Comparison of ENCODE assay signal across 17 cellular contexts in genomic region chr12:124676725-124677462, GRCh38.
DNase-seq lines count a peak whose midpoint lies in the region; FAIRE-seq and TF ChIP-seq lines count a peak whose summit lies in the region.
"Had no signal": no experiment of that assay in that cellular context is flagged by ENCODE, and none has a peak within 500 bp of the region (broad histone marks: within the 10 kb centered on the region; RNA-seq: fewer than 3 reads in every experiment).

No MANE protein-coding gene starts in this region.

- H3K27ac ChIP-seq in H9 (ENCODE audit: insufficient read length, low read depth, low read length) (no peak overlapping the region), astrocyte (ENCODE audit: low read depth, low read length) (no peak overlapping the region), muscle layer of duodenum (ENCODE audit: low read length) (peak overlapping the region; percentile 63), subcutaneous abdominal adipose tissue (ENCODE audit: low read depth, low read length) (peak overlapping the region; percentile 61)
- H3K27ac ChIP-seq: lower lobe of right lung had no signal

- no peak overlapping the region for H2BK5ac ChIP-seq in H9 (ENCODE audit: insufficient read length, low read length)

- H3K18ac ChIP-seq in H9 (ENCODE audit: insufficient read length, low read depth, low read length), result no peak overlapping the region

- no peaks in the 10 kb centered on the region for H3K9me3 ChIP-seq in H9 (ENCODE audit: control insufficient read depth, low read depth, low read length)
- H3K9me3 ChIP-seq in astrocyte (ENCODE audit: insufficient read depth, low read depth, low read length), result no peaks in the 10 kb centered on the region
- no peaks in the 10 kb centered on the region for H3K9me3 ChIP-seq in muscle layer of duodenum (ENCODE audit: control insufficient read depth in 1 of 2, low read length in 2 of 2)
- H3K9me3 ChIP-seq in subcutaneous abdominal adipose tissue (ENCODE audit: control insufficient read depth in 5 of 5, low read length in 5 of 5), result no peaks in the 10 kb centered on the region
- H3K9me3 ChIP-seq: lower lobe of right lung had no signal

- H3K79me2 ChIP-seq in H9 (ENCODE audit: insufficient read depth, low read length) (no peaks in the 10 kb centered on the region), astrocyte (ENCODE audit: insufficient read depth, low read length) (no peaks in the 10 kb centered on the region)

- H3K4me1 ChIP-seq in H9 (ENCODE audit: insufficient read depth, low read length) (no peaks in the 10 kb centered on the region; the same call in 1 of the 2 replicates), astrocyte (ENCODE audit: insufficient read depth, low read length) (peaks cover 48% of the 10 kb centered on the region), muscle layer of duodenum (ENCODE audit: control insufficient read depth in 1 of 2, insufficient read depth in 2 of 2, low read length in 2 of 2) (peaks cover 12 to 32% of the 10 kb centered on the region in 2 donors), subcutaneous abdominal adipose tissue (ENCODE audit: control insufficient read depth in 5 of 5, insufficient read depth in 5 of 5, low read length in 5 of 5) (peaks cover 18 to 69% (median 62%) of the 10 kb centered on the region in 5 donors)

- H2BK120ac ChIP-seq in H9 (ENCODE audit: low read depth, low read length, poor library complexity, severe bottlenecking), result no peak overlapping the region

- TF ChIP-seq CTCF in H9 (conservative IDR thresholded peaks at IDR 0.05) (no peak), astrocyte (IDR thresholded peaks at IDR 0.05; ENCODE audit: insufficient read depth, low read depth, low read length) (no peak), osteocyte (IDR thresholded peaks at IDR 0.05) (no peak)

- DNase-seq in H9, result no peak
- DNase-seq in astrocyte (ENCODE audit: low read depth), result no peak
- no peak for DNase-seq in AG08396 (ENCODE audit: low spot score)
- DNase-seq in osteocyte (ENCODE audit: extremely low spot score, unreplicated experiment), result no peak
- no peak for DNase-seq in NCI-H2196 (lab: John Stamatoyannopoulos, UW; ENCODE audit: unreplicated experiment)
- DNase-seq in NCI-H226, result no peak
- DNase-seq: activated CD4-positive, alpha-beta T cell treated with anti-CD3 and anti-CD28 coated beads, Interleukin-2, amount 50 U/mL, for 4 hours; activated T-cell treated with anti-CD3 and anti-CD28 coated beads, Interleukin-2, amount 50 U/mL, for 48 hours; cerebellar nuclear complex; lower lobe of right lung; NCI-H1105 had no signal

- no peaks in the 10 kb centered on the region for H3K23me2 ChIP-seq in H9 (ENCODE audit: insufficient read length, low read depth, low read length, poor library complexity, severe bottlenecking)

- H3K4me3 ChIP-seq in astrocyte (ENCODE audit: insufficient read depth, low read depth, low read length), result peak overlapping the region; percentile 12
- H3K4me3 ChIP-seq in muscle layer of duodenum (ENCODE audit: low read depth in 1 of 2, low read length in 2 of 2), result no peak overlapping the region
- H3K4me3 ChIP-seq in subcutaneous abdominal adipose tissue (ENCODE audit: low read depth in 1 of 5, low read length in 5 of 5), result peak overlapping the region in 3 of 5 donors; percentile 2 to 37 (median 5)
- H3K4me3 ChIP-seq: lower lobe of right lung had no signal

- no peak overlapping the region for H4K8ac ChIP-seq in H9 (replicated peaks; ENCODE audit: insufficient read length, low read depth, low read length)

- no peak overlapping the region for H2AK5ac ChIP-seq in H9 (ENCODE audit: insufficient read length, low read length)

- H4K5ac ChIP-seq in H9 (ENCODE audit: insufficient read length, low read depth, low read length), result no peak overlapping the region

- H4K20me1 ChIP-seq in H9 (ENCODE audit: control insufficient read depth, insufficient read depth, insufficient read length) (no peaks in the 10 kb centered on the region), astrocyte (ENCODE audit: insufficient read depth, low read length) (no peaks in the 10 kb centered on the region)

- H3K27me3 Mint-ChIP-seq in H9 (ENCODE audit: low read depth), result peaks cover 2% of the 10 kb centered on the region
- H3K27me3 Mint-ChIP-seq in astrocyte (ENCODE audit: low read depth, unreplicated experiment), result no peaks in the 10 kb centered on the region
- H3K27me3 Mint-ChIP-seq in osteocyte (ENCODE audit: unreplicated experiment), result no peaks in the 10 kb centered on the region
- H3K27me3 Mint-ChIP-seq: B cell had no signal

- no peak overlapping the region for H2BK15ac ChIP-seq in H9 (ENCODE audit: low read depth, low read length)

- H3K4me1 Mint-ChIP-seq in H9, result peaks cover 1 to 20% of the 10 kb centered on the region in 2 experiments
- H3K4me1 Mint-ChIP-seq in astrocyte (ENCODE audit: low read depth, unreplicated experiment), result peaks cover 20% of the 10 kb centered on the region
- H3K4me1 Mint-ChIP-seq in osteocyte (ENCODE audit: unreplicated experiment), result peaks cover 48% of the 10 kb centered on the region

- H3K36me3 ChIP-seq in astrocyte (ENCODE audit: insufficient read depth, low read length) (no peaks in the 10 kb centered on the region), muscle layer of duodenum (ENCODE audit: control insufficient read depth in 1 of 2, insufficient read depth in 2 of 2, low read length in 2 of 2) (no peaks in the 10 kb centered on the region), subcutaneous abdominal adipose tissue (ENCODE audit: control insufficient read depth in 5 of 5, insufficient read depth in 5 of 5, low read length in 5 of 5) (no peaks in the 10 kb centered on the region)
- H3K36me3 ChIP-seq: lower lobe of right lung had no signal

- H3K36me3 Mint-ChIP-seq in H9 (ENCODE audit: insufficient read depth in 1 of 3, low read depth in 3 of 3) (no peaks in the 10 kb centered on the region), astrocyte (ENCODE audit: low read depth, unreplicated experiment) (peaks cover 3% of the 10 kb centered on the region), osteocyte (ENCODE audit: unreplicated experiment) (no peaks in the 10 kb centered on the region)

- FAIRE-seq in astrocyte (lab: Jason Lieb, UNC), result no peak
- FAIRE-seq: endometrium, GM19239, TTC549 had no signal

- H2BK12ac ChIP-seq in H9 (ENCODE audit: insufficient read length, low read depth, low read length), result no peak overlapping the region

- H2BK20ac ChIP-seq in H9 (ENCODE audit: low read depth, low read length, poor library complexity, severe bottlenecking), result no peak overlapping the region

- H3K14ac ChIP-seq in H9 (ENCODE audit: insufficient read depth, low read length), result no peak overlapping the region; the same call in 1 of the 2 replicates

- no peak overlapping the region for H2AFZ ChIP-seq in H9 (ENCODE audit: low read length)
- H2AFZ ChIP-seq in astrocyte (ENCODE audit: low read depth, low read length), result no peak overlapping the region

- no peak overlapping the region for H3K23ac ChIP-seq in H9 (ENCODE audit: insufficient read length, low read depth, low read length)

- H3K4me2 ChIP-seq in H9 (ENCODE audit: insufficient read depth, insufficient read length, low read length), result no peak overlapping the region
- H3K4me2 ChIP-seq in astrocyte (ENCODE audit: low read length), result peak overlapping the region; percentile 74

- WGBS in H9 (ENCODE audit: extremely low coverage, insufficient read length, low lambda C conversion rate), result no CpG with 5 or more reads among the region's 42 CpGs

- no peak overlapping the region for H3K4ac ChIP-seq in H9 (ENCODE audit: low read depth, low read length)

- no peak overlapping the region for H3K56ac ChIP-seq in H9 (ENCODE audit: insufficient read length, low read depth, low read length)

- no peak overlapping the region for H4K91ac ChIP-seq in H9 (ENCODE audit: insufficient read length, low read depth, low read length)

- H3K27ac Mint-ChIP-seq in H9, result peak overlapping the region in 2 of 3 experiments; percentile 72 to 95; a peak in 4 of 7 replicates
- peak overlapping the region; percentile 75 for H3K27ac Mint-ChIP-seq in astrocyte (ENCODE audit: unreplicated experiment)
- no peak overlapping the region for H3K27ac Mint-ChIP-seq in osteocyte (ENCODE audit: unreplicated experiment)
- H3K27ac Mint-ChIP-seq: B cell had no signal

- H3K9ac ChIP-seq in H9 (ENCODE audit: extremely low read depth, insufficient read length, low read length) (no peak overlapping the region), astrocyte (ENCODE audit: low read length) (peak overlapping the region; percentile 37), subcutaneous abdominal adipose tissue (ENCODE audit: low read length in 5 of 5) (no peak overlapping the region)

- no peaks in the 10 kb centered on the region for H3K79me1 ChIP-seq in H9 (ENCODE audit: insufficient read depth, low read depth, low read length, poor library complexity, severe bottlenecking)

- H3K4me3 Mint-ChIP-seq in H9 (no peak overlapping the region; a peak in 1 of 5 replicates), astrocyte (ENCODE audit: unreplicated experiment) (no peak overlapping the region), osteocyte (ENCODE audit: unreplicated experiment) (no peak overlapping the region)

- H3T11ph ChIP-seq in H9 (ENCODE audit: low read length), result no peak overlapping the region

- peaks cover 0 to 2% of the 10 kb centered on the region in 2 experiments; a peak in 2 of 5 replicates for H3K9me3 Mint-ChIP-seq in H9
- peaks cover 5% of the 10 kb centered on the region for H3K9me3 Mint-ChIP-seq in astrocyte (ENCODE audit: unreplicated experiment)
- no peaks in the 10 kb centered on the region for H3K9me3 Mint-ChIP-seq in osteocyte (ENCODE audit: unreplicated experiment)

- H3K27me3 ChIP-seq in H9 (ENCODE audit: insufficient read depth, low read length), result no peaks in the 10 kb centered on the region
- no peaks in the 10 kb centered on the region for H3K27me3 ChIP-seq in astrocyte (ENCODE audit: insufficient read depth, low read length)
- H3K27me3 ChIP-seq in muscle layer of duodenum (ENCODE audit: low read depth, low read length), result no peaks in the 10 kb centered on the region
- no peaks in the 10 kb centered on the region for H3K27me3 ChIP-seq in subcutaneous abdominal adipose tissue (ENCODE audit: control insufficient read depth in 5 of 5, insufficient read depth in 4 of 5, low read length in 5 of 5)

Comparison
In these comparisons a context has a peak if more than half of its experiments do, and no peak if none do; other contexts are left out.
1. H3K27ac ChIP-seq: peak in muscle layer of duodenum (single experiment) and subcutaneous abdominal adipose tissue (single experiment); none in H9 (single experiment) and astrocyte (single experiment).
2. H3K4me3 ChIP-seq: peak in astrocyte (single experiment) and subcutaneous abdominal adipose tissue (3 of 5); none in muscle layer of duodenum (0 of 2).